In the genomic region with DNA sequence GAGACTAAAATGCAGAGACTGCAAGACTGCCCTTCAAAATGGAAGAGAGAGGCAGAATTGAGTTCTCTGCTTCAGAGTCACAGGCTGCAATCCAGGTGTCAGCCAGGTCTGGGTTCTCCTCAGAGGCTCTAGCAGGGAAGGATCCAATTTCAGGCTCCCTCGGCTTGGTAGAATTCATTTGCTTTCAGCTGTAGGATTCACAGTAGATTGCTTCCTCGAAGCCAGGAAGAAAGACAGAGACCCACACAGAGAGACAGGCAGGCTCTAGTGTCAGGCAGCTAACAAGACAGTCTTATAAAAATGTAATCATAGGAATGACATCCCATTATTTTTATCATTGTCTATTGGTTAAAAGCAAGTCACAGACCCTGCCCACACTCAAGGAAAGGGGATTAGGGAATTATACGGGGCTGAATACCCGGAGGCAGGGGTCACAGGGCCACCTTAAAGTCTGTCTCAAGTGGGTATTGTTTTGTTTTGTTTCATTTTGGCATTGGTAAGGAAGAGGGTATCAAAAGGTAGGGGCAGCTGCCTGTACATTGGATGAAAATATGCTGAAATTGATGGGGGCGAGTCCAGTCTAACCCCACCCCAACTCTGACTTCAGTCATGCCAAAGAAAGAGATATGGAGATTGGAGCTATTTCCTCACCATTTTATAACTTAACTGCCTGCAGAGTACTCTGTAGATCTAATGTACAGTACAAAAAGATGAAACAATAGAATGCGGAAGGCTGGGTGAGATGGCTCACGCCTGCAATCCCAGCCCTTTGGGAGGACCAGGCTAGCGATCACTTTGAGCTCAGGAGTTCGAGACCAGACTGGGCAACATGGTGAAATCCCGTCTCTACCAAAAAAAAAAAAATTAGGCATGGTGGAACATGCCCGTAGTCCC, we compare ENCODE assay signal across 1 cellular context.
TF ChIP-seq lines count a peak whose summit lies in the region.

No MANE protein-coding gene starts in this region.

TF ChIP-seq in IMR-90, 13 proteins besides CTCF, POLR2A, EP300 and RAD21:
- TF ChIP-seq RFX5 (IDR thresholded peaks at IDR 0.05; ENCODE audit: low read depth, low read length), result no peak
